ENCODE assay signal across 1 cellular context in the genomic region with DNA sequence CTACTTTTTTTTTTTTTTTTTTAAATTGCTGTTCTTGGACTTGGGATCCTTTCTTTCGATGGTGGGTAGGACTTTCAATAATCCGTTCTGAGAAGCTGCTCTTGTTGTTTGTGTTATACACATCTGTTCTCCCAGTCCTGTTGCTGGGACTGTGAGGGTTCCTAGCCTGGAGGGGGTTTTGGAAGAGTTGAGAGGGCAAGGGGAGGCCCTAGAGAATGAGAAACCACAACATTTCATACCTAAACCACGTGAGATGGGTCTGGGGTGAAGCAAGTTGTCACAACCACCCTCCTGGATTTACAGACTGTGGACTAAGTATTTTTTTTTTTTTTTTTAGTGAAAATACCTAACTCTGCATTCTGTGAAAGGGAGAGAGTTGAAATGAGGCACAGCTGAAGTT.
TF ChIP-seq lines count a peak whose summit lies in the region.

No MANE protein-coding gene starts in this region.

TF ChIP-seq in GM12891, 5 proteins besides CTCF, POLR2A, EP300 and RAD21:
- no peak for TF ChIP-seq SPI1 (IDR thresholded peaks at IDR 0.05; ENCODE audit: low read depth, low read length)
- TF ChIP-seq POU2F2 (IDR thresholded peaks at IDR 0.05; ENCODE audit: low read depth, low read length), result no peak
- TF ChIP-seq TAF1 (IDR thresholded peaks at IDR 0.05; ENCODE audit: low read depth, low read length), result no peak
- no peak for TF ChIP-seq POLR2AphosphoS5 (IDR thresholded peaks at IDR 0.05; ENCODE audit: low read depth, low read length)
- TF ChIP-seq PAX5 (IDR thresholded peaks at IDR 0.05; ENCODE audit: insufficient read depth, low read length, severe bottlenecking), result no peak
